In the genomic region with DNA sequence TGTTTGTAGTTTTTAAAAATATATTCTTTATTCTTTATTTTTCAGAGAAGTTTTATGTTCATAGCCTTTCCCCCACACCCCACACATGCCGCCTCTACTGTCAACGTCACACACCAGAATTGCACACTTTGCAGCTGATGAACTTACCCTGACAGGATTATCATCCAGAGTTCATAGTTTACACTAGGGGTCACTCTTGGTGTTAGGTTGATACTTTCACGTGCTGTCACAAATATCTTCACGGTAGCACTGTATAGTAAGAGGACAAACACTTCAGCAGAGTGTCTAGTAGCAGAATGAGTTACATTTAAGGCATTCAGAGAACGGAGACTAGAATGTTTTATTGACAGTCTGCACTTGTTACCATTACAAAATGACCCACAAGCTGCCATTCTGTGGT, we compare ENCODE assay signal across 10 cellular contexts. TPM values are rescaled to one million over a fixed set of nuclear protein-coding genes. Genes with fewer than 3 reads are reported as not detected.
A peak's percentile ranks its signal among the peaks of the same experiment; 100 is the strongest.
DNase-seq lines count a peak whose midpoint lies in the region; ATAC-seq, FAIRE-seq and TF ChIP-seq lines count a peak whose summit lies in the region.
"Had no signal": no experiment of that assay in that cellular context is flagged by ENCODE, and none has a peak within 500 bp of the region (broad histone marks: within the 10 kb centered on the region; RNA-seq: fewer than 3 reads in every experiment).

No MANE protein-coding gene starts in this region.

- H3K4me3 ChIP-seq in HEK293 (ENCODE audit: low read depth, low read length) (no peak overlapping the region), Panc1 (ENCODE audit: low read depth in 2 of 2, low read length in 2 of 2) (no peak overlapping the region), kidney (ENCODE audit: low read length in 2 of 2) (no peak overlapping the region)

- FAIRE-seq in kidney (lab: Jason Lieb, UNC): no peak

- POLR2A ChIA-PET in HEK293 (lab: Yijun Ruan, JAX) (interaction anchor here (1.2 kb wide), 1 partner anchor 90 kb away, joined by 3 read pairs; no protein-coding TSS in a partner anchor), Panc1 (lab: Charles Lee) (no interaction called here)

- intact Hi-C loops in Panc1 (cut with micrococcal nuclease; ENCODE audit: unreplicated experiment) (no loop called here), kidney (cut with DNase I) (no loop called here)

- 0 out of 2 replicates have a peak, but pooled peaks have one; percentile 58 for ATAC-seq in Panc1
- no peak for ATAC-seq in GM18519 (IDR thresholded peaks at IDR 0.05; ENCODE audit: low FRiP score, unreplicated experiment)
- ATAC-seq in GM19035 (IDR thresholded peaks at IDR 0.05; ENCODE audit: unreplicated experiment): no peak
- no peak for ATAC-seq in GM19328 (IDR thresholded peaks at IDR 0.05; ENCODE audit: unreplicated experiment)

- in situ Hi-C loops in Panc1 (cut with HindIII; ENCODE audit: low pct_unique_long_range_greater_than_20kb, low sequenced_read_pairs): no loop called here

- peak; percentile 25; the same call in 1 of the 2 replicates for TF ChIP-seq CTCF in HEK293 (tag by site-specific recombination; IDR thresholded peaks at IDR 0.05)
- no peak; the same call in none of the 2 replicates for TF ChIP-seq CTCF in Panc1 (IDR thresholded peaks at IDR 0.05)
- TF ChIP-seq CTCF in kidney (IDR thresholded peaks at IDR 0.05; ENCODE audit: borderline replicate concordance, extremely low read depth, insufficient read depth): peak; percentile 2

- no peak overlapping the region for H3K9ac ChIP-seq in kidney (ENCODE audit: low read length in 2 of 2)

- H3K4me1 ChIP-seq in HEK293 (ENCODE audit: control insufficient read depth, insufficient read depth, low read length) (peaks cover 5% of the 10 kb centered on the region), Panc1 (ENCODE audit: control insufficient read depth, insufficient read depth, low read length) (no peaks in the 10 kb centered on the region), kidney (ENCODE audit: control insufficient read depth in 1 of 2, insufficient read depth in 1 of 2, low read depth in 1 of 2, low read length in 2 of 2) (no peaks in the 10 kb centered on the region)

- no peaks in the 10 kb centered on the region for H3K36me3 ChIP-seq in HEK293 (ENCODE audit: control insufficient read depth in 2 of 2, insufficient read depth in 1 of 2, low read length in 2 of 2)
- no peaks in the 10 kb centered on the region for H3K36me3 ChIP-seq in Panc1 (ENCODE audit: control insufficient read depth, insufficient read depth, low read length)
- no peaks in the 10 kb centered on the region for H3K36me3 ChIP-seq in kidney (ENCODE audit: control insufficient read depth in 1 of 2, insufficient read depth in 2 of 2, low read length in 2 of 2)

- no peaks in the 10 kb centered on the region for H3K27me3 ChIP-seq in Panc1 (ENCODE audit: control insufficient read depth, insufficient read depth, low read length)

- peak; percentile 11 for DNase-seq in CMK (ENCODE audit: low read depth)
- no peak for DNase-seq in Panc1 (ENCODE audit: low read depth, low spot score)
- no peak for DNase-seq in kidney
- no peak for DNase-seq in occipital lobe (lab: John Stamatoyannopoulos, UW)
- DNase-seq: stimulated activated CD4-positive, alpha-beta T cell treated with anti-CD3 and anti-CD28 coated beads, Interleukin-2, amount 100 ng/mL, for 48 hours had no signal

- BruUV-seq in Panc1 (replicated peaks; lab: Mats Ljungman, UMichigan): no TSS peak

- H3K27ac ChIP-seq in HEK293 (ENCODE audit: extremely low read depth, low read depth, low read length): no peak overlapping the region
- no peak overlapping the region for H3K27ac ChIP-seq in Panc1 (ENCODE audit: low read length)
- no peak overlapping the region for H3K27ac ChIP-seq in kidney (ENCODE audit: low read depth in 2 of 2, low read length in 2 of 2)

- H3K9me3 ChIP-seq in HEK293 (ENCODE audit: control insufficient read depth, insufficient read depth, low read depth, low read length) (no peaks in the 10 kb centered on the region), Panc1 (ENCODE audit: control insufficient read depth, insufficient read depth, low read depth, low read length) (no peaks in the 10 kb centered on the region), kidney (ENCODE audit: control insufficient read depth in 1 of 2, low read length in 2 of 2) (no peaks in the 10 kb centered on the region)

- CTCF ChIA-PET in HEK293 (lab: Yijun Ruan, JAX) (interaction anchor here (0.5 to 1.4 kb wide), 9 partner anchors 11 to 169 kb away, joined by 3 to 6 read pairs (median 3); no protein-coding TSS in a partner anchor), Panc1 (lab: Charles Lee) (no interaction called here)

TF ChIP-seq in HEK293, 187 proteins besides CTCF, POLR2A, EP300 and RAD21:
- no peak for TF ChIP-seq ZNF354C (tag by site-specific recombination; IDR thresholded peaks at IDR 0.05; ENCODE audit: borderline replicate concordance, low read depth)
- TF ChIP-seq SALL2 (tag by site-specific recombination; IDR thresholded peaks at IDR 0.05; ENCODE audit: borderline replicate concordance): no peak
- no peak for TF ChIP-seq ZNF311 (tag by site-specific recombination; IDR thresholded peaks at IDR 0.05; ENCODE audit: borderline replicate concordance)
- no peak for TF ChIP-seq BCL11A (tag by site-specific recombination; IDR thresholded peaks at IDR 0.05; ENCODE audit: low read depth)
- TF ChIP-seq PRDM1 (tag by site-specific recombination; IDR thresholded peaks at IDR 0.05): no peak
- TF ChIP-seq ZBTB8A (tag by site-specific recombination; IDR thresholded peaks at IDR 0.05): no peak
- TF ChIP-seq ZNF10 (tag by site-specific recombination; IDR thresholded peaks at IDR 0.05): 0 out of 2 replicates have a peak, but pooled peaks have one; percentile 13
- TF ChIP-seq ZNF48 (tag by site-specific recombination; IDR thresholded peaks at IDR 0.05): no peak
- TF ChIP-seq ZNF776 (tag by site-specific recombination; IDR thresholded peaks at IDR 0.05; ENCODE audit: borderline replicate concordance): no peak
- TF ChIP-seq ZNF324 (tag by site-specific recombination; IDR thresholded peaks at IDR 0.05): no peak
- TF ChIP-seq ZNF654 (tag by site-specific recombination; IDR thresholded peaks at IDR 0.05; ENCODE audit: low read depth): peak; percentile 41; the same call in 1 of the 2 replicates
- TF ChIP-seq, protein P1, sequence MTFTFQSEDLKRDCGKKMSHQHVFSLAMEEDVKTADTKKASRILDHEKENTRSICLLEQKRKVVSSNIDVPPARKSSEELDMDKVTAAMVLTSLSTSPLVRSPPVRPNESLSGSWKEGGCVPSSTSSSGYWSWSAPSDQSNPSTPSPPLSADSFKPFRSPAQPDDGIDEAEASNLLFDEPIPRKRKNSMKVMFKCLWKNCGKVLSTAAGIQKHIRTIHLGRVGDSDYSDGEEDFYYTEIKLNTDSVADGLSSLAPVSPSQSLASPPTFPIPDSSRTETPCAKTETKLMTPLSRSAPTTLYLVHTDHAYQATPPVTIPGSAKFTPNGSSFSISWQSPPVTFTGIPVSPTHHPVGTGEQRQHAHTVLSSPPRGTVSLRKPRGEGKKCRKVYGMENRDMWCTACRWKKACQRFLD (tag by site-specific recombination; IDR thresholded peaks at IDR 0.05): no peak
- no peak for TF ChIP-seq ZNF335 (tag by site-specific recombination; conservative IDR thresholded peaks at IDR 0.05)
- TF ChIP-seq ZNF394 (tag by site-specific recombination; IDR thresholded peaks at IDR 0.05; ENCODE audit: borderline replicate concordance): no peak
- no peak for TF ChIP-seq EGR2 (tag by site-specific recombination; IDR thresholded peaks at IDR 0.05; ENCODE audit: low read depth)
- TF ChIP-seq ZNF785 (tag by site-specific recombination; IDR thresholded peaks at IDR 0.05): no peak
- no peak for TF ChIP-seq ZIC2 (tag by site-specific recombination; IDR thresholded peaks at IDR 0.05)

RNA-seq across cellular contexts. Expression of gene DPPA3, which starts 5.2 kb away (rescaled TPM):
- not detected for total RNA-seq in Panc1 (2021; ENCODE audit: unreplicated experiment)
- not detected for polyA plus RNA-seq in Panc1 (2012; ENCODE audit: insufficient read length)
- total RNA-seq in kidney: not detected
- not detected for polyA plus RNA-seq in kidney (ENCODE audit: insufficient read depth, low read depth, low replicate concordance)
- not detected for total RNA-seq in occipital lobe
- total RNA-seq: RPMI7951 had no signal

RNA-seq across cellular contexts. Expression of gene GDF3, which starts 20.8 kb away (rescaled TPM):
- total RNA-seq in Panc1 (2021; ENCODE audit: unreplicated experiment) (not detected), kidney (0.66 TPM), occipital lobe (not detected)
- polyA plus RNA-seq in Panc1 (2012; ENCODE audit: insufficient read length): not detected
- 1.6 TPM for polyA plus RNA-seq in kidney (ENCODE audit: insufficient read depth, low read depth, low replicate concordance)
- total RNA-seq: RPMI7951 had no signal

RNA-seq across cellular contexts. Expression of gene CLEC4C, which starts 30.8 kb away (rescaled TPM):
- not detected for total RNA-seq in Panc1 (2021; ENCODE audit: unreplicated experiment)
- polyA plus RNA-seq in Panc1 (2012; ENCODE audit: insufficient read length): not detected
- not detected for total RNA-seq in kidney
- polyA plus RNA-seq in kidney (ENCODE audit: insufficient read depth, low read depth, low replicate concordance): not detected
- not detected for total RNA-seq in occipital lobe
- total RNA-seq: RPMI7951 had no signal

RNA-seq across cellular contexts. Expression of gene NANOGNB, which starts 48.6 kb away (rescaled TPM):
- total RNA-seq in Panc1 (2021; ENCODE audit: unreplicated experiment) (not detected), kidney (not detected), occipital lobe (not detected)
- polyA plus RNA-seq in Panc1 (2012; ENCODE audit: insufficient read length): not detected
- not detected for polyA plus RNA-seq in kidney (ENCODE audit: insufficient read depth, low read depth, low replicate concordance)
- total RNA-seq: RPMI7951 had no signal

RNA-seq across cellular contexts. Expression of gene APOBEC1, which starts 50.7 kb away (rescaled TPM):
- total RNA-seq in Panc1 (2021; ENCODE audit: unreplicated experiment) (not detected), kidney (not detected), occipital lobe (not detected)
- not detected for polyA plus RNA-seq in Panc1 (2012; ENCODE audit: insufficient read length)
- not detected for polyA plus RNA-seq in kidney (ENCODE audit: insufficient read depth, low read depth, low replicate concordance)
- total RNA-seq: RPMI7951 had no signal
